Comparison of ENCODE assay signal across 8 cellular contexts in genomic region chr22:23893446-23893956, GRCh38. TPM values are rescaled to one million over a fixed set of nuclear protein-coding genes. Genes with fewer than 3 reads are reported as not detected.
DNase-seq lines count a peak whose midpoint lies in the region; ATAC-seq and TF ChIP-seq lines count a peak whose summit lies in the region.

No MANE protein-coding gene starts in this region.

- no peak overlapping the region for H2BK120ac ChIP-seq in mesendoderm (ENCODE audit: low read depth, low read length)

- peaks cover 0 to 39% (median 23%) of the 10 kb centered on the region in 12 donors for H3K4me1 ChIP-seq in heart left ventricle
- H3K4me1 ChIP-seq in mesendoderm (ENCODE audit: control insufficient read depth, low read depth, low read length), result peaks cover 10% of the 10 kb centered on the region
- H3K4me1 ChIP-seq in urinary bladder (ENCODE audit: insufficient read depth), result no peaks in the 10 kb centered on the region

- peak overlapping the region; percentile 28 to 87 (median 68) for H3K4me3 ChIP-seq in heart left ventricle
- H3K4me3 ChIP-seq in brain microvascular endothelial cell (ENCODE audit: low read depth, low read length), result peak overlapping the region; percentile 82
- H3K4me3 ChIP-seq in mesendoderm (ENCODE audit: low read length), result peak overlapping the region; percentile 4
- H3K4me3 ChIP-seq in urinary bladder (ENCODE audit: low read depth, low read length), result peak overlapping the region; percentile 70

- no peak overlapping the region for H4K8ac ChIP-seq in mesendoderm (ENCODE audit: low read depth, low read length)

- H3K27ac ChIP-seq in heart left ventricle, result peak overlapping the region in 11 of 12 donors; percentile 79 to 98 (median 90)
- peak overlapping the region; percentile 88 for H3K27ac ChIP-seq in brain microvascular endothelial cell
- peak overlapping the region; percentile 50 for H3K27ac ChIP-seq in mesendoderm (ENCODE audit: low read depth, low read length)
- peak overlapping the region; percentile 99 for H3K27ac ChIP-seq in urinary bladder (ENCODE audit: low read depth)

- DNase-seq in heart left ventricle (no peak), left ventricle myocardium superior (no peak), brain microvascular endothelial cell (no peak), mesendoderm (no peak), HK-2 (ENCODE audit: unreplicated experiment) (no peak), HCEC 1CT (no peak)

- TF ChIP-seq POLR2A in heart left ventricle (IDR thresholded peaks at IDR 0.05), result no peak

- H3K4me2 ChIP-seq in mesendoderm (ENCODE audit: low read length), result peak overlapping the region; percentile 83

- H3K27me3 ChIP-seq in heart left ventricle, result no peaks in the 10 kb centered on the region
- H3K27me3 ChIP-seq in brain microvascular endothelial cell (replicated peaks), result no peaks in the 10 kb centered on the region
- no peaks in the 10 kb centered on the region for H3K27me3 ChIP-seq in mesendoderm (ENCODE audit: insufficient read depth, low read length, poor library complexity)

- H2BK5ac ChIP-seq in mesendoderm (ENCODE audit: low read length), result no peak overlapping the region

- 26 to 36% (median 28%) methylated on average over 8 to 10 of the region's 10 CpGs for WGBS in heart left ventricle, 4 donors
- WGBS in mesendoderm (ENCODE audit: extremely low coverage, insufficient coverage, low lambda C conversion rate), result no CpG with 5 or more reads among the region's 10 CpGs
- 21% methylated on average over 10 of the region's 10 CpGs for WGBS in urinary bladder

- peaks cover 16% of the 10 kb centered on the region for H3K79me2 ChIP-seq in mesendoderm (ENCODE audit: control insufficient read depth, insufficient read depth, low read length)

- intact Hi-C loops in heart left ventricle (cut with DNase I), result no loop called here
- intact Hi-C loops in left ventricle myocardium superior (cut with micrococcal nuclease), result no loop called here

- ATAC-seq in heart left ventricle (no peak), left ventricle myocardium superior (no peak), HG03354 (IDR thresholded peaks at IDR 0.05; ENCODE audit: poor library complexity, severe bottlenecking, unreplicated experiment) (no peak)

- peak overlapping the region; percentile 72 for H3K9ac ChIP-seq in mesendoderm (ENCODE audit: low read length)

- peak overlapping the region; percentile 92 for H3K56ac ChIP-seq in mesendoderm (ENCODE audit: low read length)

- H2BK15ac ChIP-seq in mesendoderm (replicated peaks; ENCODE audit: low read depth), result no peak overlapping the region

- no peak overlapping the region for H3K23ac ChIP-seq in mesendoderm (ENCODE audit: low read length)

- no peak overlapping the region for H4K5ac ChIP-seq in mesendoderm (ENCODE audit: low read length)

- peak overlapping the region; percentile 1 for H3K4ac ChIP-seq in mesendoderm (ENCODE audit: low read depth, low read length)

- TF ChIP-seq CTCF in heart left ventricle (IDR thresholded peaks at IDR 0.05), result no peak
- TF ChIP-seq CTCF in brain microvascular endothelial cell (IDR thresholded peaks at IDR 0.05; ENCODE audit: low read depth, low read length, missing control alignments), result no peak

- no peak overlapping the region for H3K18ac ChIP-seq in mesendoderm (ENCODE audit: low read length)

- no peaks in the 10 kb centered on the region for H3K9me3 ChIP-seq in heart left ventricle

- in situ Hi-C loops in brain microvascular endothelial cell (cut with HindIII; ENCODE audit: low pct_ligation_motif_present, low sequenced_read_pairs), result no loop called here

- H3K36me3 ChIP-seq in heart left ventricle, result peaks cover 0 to 20% (median 14%) of the 10 kb centered on the region in 9 donors
- peaks cover 18% of the 10 kb centered on the region for H3K36me3 ChIP-seq in brain microvascular endothelial cell (replicated peaks)
- peaks cover 10% of the 10 kb centered on the region for H3K36me3 ChIP-seq in mesendoderm (ENCODE audit: control insufficient read depth, insufficient read depth, low read length)
- H3K36me3 ChIP-seq in urinary bladder (ENCODE audit: insufficient read depth), result peaks cover 3% of the 10 kb centered on the region

- no peak overlapping the region for H2AK5ac ChIP-seq in mesendoderm (ENCODE audit: low read length)

- H3K79me1 ChIP-seq in mesendoderm (ENCODE audit: low read length), result peaks cover 14% of the 10 kb centered on the region

RNA-seq across cellular contexts. Expression of gene MIF, which starts 0.7 kb away (rescaled TPM):
- total RNA-seq in heart left ventricle, result 100 to 1,000 TPM; 192 to 383 (median 229) TPM
- polyA plus RNA-seq in heart left ventricle, result 100 to 1,000 TPM; 339 to 503 TPM
- 270 TPM for total RNA-seq in left ventricle myocardium superior
- polyA plus RNA-seq in mesendoderm (2013, experiment 1 of 2), result 1,526 TPM
- 1,516 TPM for polyA plus RNA-seq in mesendoderm (2013, experiment 2 of 2)
- total RNA-seq in urinary bladder, result 70.1 TPM
- polyA plus RNA-seq in urinary bladder, result 528 TPM

RNA-seq across cellular contexts. Expression of gene SLC2A11, which starts 35.8 kb away (rescaled TPM):
- 10 to 100 TPM; 13.0 to 31.2 (median 18.7) TPM for total RNA-seq in heart left ventricle
- 10 to 100 TPM in 1 of 2 donors, 1 to 10 TPM in 1; 8.7 to 30.4 TPM for polyA plus RNA-seq in heart left ventricle
- total RNA-seq in left ventricle myocardium superior, result 25.3 TPM
- 7.2 TPM for polyA plus RNA-seq in mesendoderm (2013, experiment 1 of 2)
- polyA plus RNA-seq in mesendoderm (2013, experiment 2 of 2), result 7.5 TPM
- 13.0 TPM for total RNA-seq in urinary bladder
- polyA plus RNA-seq in urinary bladder, result 12.0 TPM

RNA-seq across cellular contexts. Expression of gene DERL3, which starts 54.7 kb away (rescaled TPM):
- total RNA-seq in heart left ventricle, result 1 to 10 TPM in 7 of 9 donors, under 1 TPM in 2; 0.24 to 2.8 (median 1.7) TPM
- 10 to 100 TPM in 1 of 2 donors, 1 to 10 TPM in 1; 1.4 to 12.7 TPM for polyA plus RNA-seq in heart left ventricle
- total RNA-seq in left ventricle myocardium superior, result 2.1 TPM
- polyA plus RNA-seq in mesendoderm (2013, experiment 1 of 2), result 7.4 TPM
- polyA plus RNA-seq in mesendoderm (2013, experiment 2 of 2), result 6.6 TPM
- total RNA-seq in urinary bladder, result 0.74 TPM
- 0.98 TPM for polyA plus RNA-seq in urinary bladder

Comparison
In these comparisons a context has a peak if more than half of its experiments do, and no peak if none do; other contexts are left out.
1. H3K4me3 ChIP-seq: peak in every context shown above with its lines; median percentile 82 in brain microvascular endothelial cell; 70 in urinary bladder; 68 in heart left ventricle; 4 in mesendoderm.